ENCODE assay signal across 21 cellular contexts in the genomic region with DNA sequence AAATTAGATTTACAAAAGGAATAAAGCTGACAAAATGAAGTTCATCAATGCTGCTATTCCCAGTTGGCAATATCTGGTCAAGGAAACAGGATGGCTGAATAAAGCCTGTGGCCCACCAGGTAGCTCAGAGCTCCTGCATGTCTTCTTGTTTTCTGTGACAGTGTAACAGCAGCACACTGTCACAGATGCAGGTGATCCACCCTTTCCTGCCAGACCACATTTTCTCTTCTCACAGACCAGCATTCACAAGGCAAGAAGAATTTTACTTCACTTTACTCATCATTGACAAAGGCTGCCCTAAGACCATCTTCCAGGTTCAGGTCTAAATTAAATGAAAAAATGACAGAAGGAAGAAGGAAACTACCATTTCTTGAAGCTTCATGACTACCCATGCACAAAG.
"Had no signal": no experiment of that assay in that cellular context is flagged by ENCODE, and none has a peak within 500 bp of the region (broad histone marks: within the 10 kb centered on the region; RNA-seq: fewer than 3 reads in every experiment).

No MANE protein-coding gene starts in this region.

- H3K36me3 ChIP-seq: SJSA1 had no signal

- H3K4me1 ChIP-seq: SJSA1 had no signal

- H3K4me3 ChIP-seq: SJSA1, SK-N-MC had no signal

- FAIRE-seq: HTR-8/SVneo, RCC 7860 had no signal

- H3K9me3 ChIP-seq: SJSA1 had no signal

- H3K27me3 ChIP-seq: SJSA1 had no signal

- DNase-seq: KBM-7, MV-4-11, NCI-H1048, NCI-H1105, NCI-H1417, NCI-H1436 treated with DMSO at 0.1 percent for 48 hours, NCI-H1694, NCI-H1930, NCI-H2081, NCI-H2107, NCI-H2227 treated with DMSO at 0.1 percent for 48 hours, NCI-H524, NCI-H526 treated with DMSO at 0.1 percent for 48 hours, NCI-H748 treated with DMSO at 0.1 percent for 48 hours, Right ventricle myocardium superior, RPMI8226, SIG-M5 had no signal

- H3K27ac ChIP-seq: SJSA1, SK-N-MC had no signal
